ENCODE assay signal across 8 cellular contexts in the genomic region with DNA sequence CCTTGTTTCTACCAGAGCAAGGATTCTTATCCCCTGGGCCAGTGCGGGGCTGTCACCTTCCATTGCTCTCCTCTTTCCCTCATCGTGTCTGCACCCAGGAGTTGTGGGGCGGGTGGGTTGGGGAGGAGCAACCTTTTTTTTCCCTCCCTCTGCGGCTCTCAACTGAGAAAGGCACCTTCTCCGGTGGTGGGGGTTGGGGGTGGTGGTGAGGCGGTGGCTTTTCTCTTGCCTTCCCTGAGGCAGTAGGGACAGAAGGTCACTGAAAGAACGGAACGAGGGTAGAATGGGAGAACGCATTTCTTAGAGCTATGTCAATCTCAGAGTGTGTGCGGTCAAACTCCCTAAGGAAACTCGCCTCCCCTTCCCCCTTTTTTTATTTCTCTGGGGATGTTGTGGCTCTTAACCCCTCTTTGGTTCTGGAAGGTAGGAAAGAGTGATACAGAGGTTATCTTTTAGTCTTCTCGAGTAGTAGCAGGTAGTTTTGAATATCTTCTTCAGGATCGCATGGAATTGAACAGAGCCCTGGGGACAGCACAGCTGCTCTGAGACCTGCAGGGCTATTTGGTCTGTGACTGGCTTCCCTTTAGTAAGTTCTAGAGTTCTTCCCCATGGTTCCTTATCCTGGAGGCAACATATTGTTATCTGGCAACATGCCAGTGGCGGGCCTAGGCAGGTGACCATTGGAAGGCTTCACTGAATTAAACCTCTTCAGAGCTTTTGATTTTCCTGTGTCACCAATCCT. TPM values are rescaled to one million over a fixed set of nuclear protein-coding genes. Genes with fewer than 3 reads are reported as not detected.
DNase-seq lines count a peak whose midpoint lies in the region; ATAC-seq lines count a peak whose summit lies in the region.

No MANE protein-coding gene starts in this region.

- WGBS in ectodermal cell, 2 experiments, result 2 to 5% methylated on average over 9 to 14 of the region's 14 CpGs
- WGBS in mesodermal cell (ENCODE audit: insufficient coverage in 2 of 2), 2 experiments, result 0 to 4% methylated on average over 2 to 4 of the region's 14 CpGs

- H3K36me3 Mint-ChIP-seq in activated CD4-positive, alpha-beta memory T cell treated with anti-CD3 and anti-CD28 coated beads, Interleukin-2, amount 10 ng/mL, durations not matched to agents 7 days and 5 days (ENCODE audit: low read depth), result peaks cover 42% of the 10 kb centered on the region

- CTCF ChIA-PET in activated CD4-positive, alpha-beta memory T cell treated with anti-CD3 and anti-CD28 coated beads, Interleukin-2, amount 10 ng/mL, durations not matched to agents 7 days and 5 days (lab: Charles Lee), result interaction anchor here (1.6 kb wide), 1 partner anchor 15 kb away, joined by 3 read pairs; no protein-coding TSS in a partner anchor

- H3K9me3 ChIP-seq in ectodermal cell (ENCODE audit: control insufficient read depth, low read length) (no peaks in the 10 kb centered on the region), mesodermal cell (ENCODE audit: control insufficient read depth, low read length) (no peaks in the 10 kb centered on the region)

- H3K27ac Mint-ChIP-seq in activated CD4-positive, alpha-beta memory T cell treated with anti-CD3 and anti-CD28 coated beads, Interleukin-2, amount 10 ng/mL, durations not matched to agents 7 days and 5 days, result peak overlapping the region; percentile 99

- H3K4me3 ChIP-seq in ectodermal cell (ENCODE audit: insufficient read depth, low read depth, low read length) (peak overlapping the region; percentile 81), mesodermal cell (ENCODE audit: extremely low read depth, insufficient read depth, low read length, poor library complexity, severe bottlenecking) (peak overlapping the region; percentile 100)

- no peaks in the 10 kb centered on the region for H3K27me3 Mint-ChIP-seq in activated CD4-positive, alpha-beta memory T cell treated with anti-CD3 and anti-CD28 coated beads, Interleukin-2, amount 10 ng/mL, durations not matched to agents 7 days and 5 days

- H3K27ac ChIP-seq in ectodermal cell (ENCODE audit: insufficient read depth, low read depth, low read length, poor library complexity, severe bottlenecking) (peak overlapping the region; percentile 53), mesodermal cell (ENCODE audit: low read depth, low read length, severe bottlenecking) (peak overlapping the region; percentile 47)

- no peaks in the 10 kb centered on the region for H3K9me3 Mint-ChIP-seq in activated CD4-positive, alpha-beta memory T cell treated with anti-CD3 and anti-CD28 coated beads, Interleukin-2, amount 10 ng/mL, durations not matched to agents 7 days and 5 days

- no peaks in the 10 kb centered on the region for H3K27me3 ChIP-seq in ectodermal cell (ENCODE audit: control insufficient read depth, insufficient read depth, low read length, poor library complexity, severe bottlenecking)

- peak overlapping the region; percentile 89 for H3K4me3 Mint-ChIP-seq in activated CD4-positive, alpha-beta memory T cell treated with anti-CD3 and anti-CD28 coated beads, Interleukin-2, amount 10 ng/mL, durations not matched to agents 7 days and 5 days

- DNase-seq in NCI-H524 (lab: John Stamatoyannopoulos, UW), result peak; percentile 22 to 58
- no peak for DNase-seq in NCI-H524 treated with DMSO at 0.1 percent for 48 hours (lab: John Stamatoyannopoulos, UW)
- DNase-seq in NCI-H345 treated with DMSO at 0.1 percent for 48 hours (lab: John Stamatoyannopoulos, UW; ENCODE audit: unreplicated experiment), result peak; percentile 23
- peak; percentile 69 for DNase-seq in activated CD4-positive, alpha-beta memory T cell treated with anti-CD3 and anti-CD28 coated beads, Interleukin-2, amount 10 ng/mL, durations not matched to agents 7 days and 5 days
- peak; percentile 71 for DNase-seq in stimulated activated CD8-positive, alpha-beta memory T cell treated with anti-CD3 and anti-CD28 coated beads, Interleukin-4, amount 100 ng/mL, for 48 hours

- no peak for ATAC-seq in GM18861 (IDR thresholded peaks at IDR 0.05; ENCODE audit: unreplicated experiment)

- H3K4me1 ChIP-seq in ectodermal cell (ENCODE audit: control insufficient read depth, insufficient read depth, low read length), result peaks cover 19% of the 10 kb centered on the region
- no peaks in the 10 kb centered on the region for H3K4me1 ChIP-seq in mesodermal cell (ENCODE audit: control insufficient read depth, insufficient read depth, low read length, poor library complexity, severe bottlenecking)

- POLR2A ChIA-PET in activated CD4-positive, alpha-beta memory T cell treated with anti-CD3 and anti-CD28 coated beads, Interleukin-2, amount 10 ng/mL, durations not matched to agents 7 days and 5 days (lab: Charles Lee), result interaction anchor here (0.8 to 7.3 kb wide), 30 partner anchors 11 to 1277 kb away, joined by 3 to 98 read pairs (median 9); a partner anchor contains a TSS

- peaks cover 54% of the 10 kb centered on the region for H3K4me1 Mint-ChIP-seq in activated CD4-positive, alpha-beta memory T cell treated with anti-CD3 and anti-CD28 coated beads, Interleukin-2, amount 10 ng/mL, durations not matched to agents 7 days and 5 days

- H3K36me3 ChIP-seq in ectodermal cell (ENCODE audit: control insufficient read depth, insufficient read depth, low read length) (no peaks in the 10 kb centered on the region), mesodermal cell (ENCODE audit: control insufficient read depth, insufficient read depth, low read length) (peaks cover 32% of the 10 kb centered on the region)

RNA-seq across cellular contexts. Expression of a gene that starts 1.0 kb away (rescaled TPM):
- total RNA-seq in activated CD4-positive, alpha-beta memory T cell treated with anti-CD3 and anti-CD28 coated beads, Interleukin-2, amount 10 ng/mL, durations not matched to agents 7 days and 5 days, result 100 to 1,000 TPM; 156 to 163 TPM
- 191 TPM for polyA plus RNA-seq in ectodermal cell (2013, experiment 1 of 4)
- 213 TPM for polyA plus RNA-seq in ectodermal cell (2013, experiment 2 of 4)
- polyA plus RNA-seq in ectodermal cell (2013, experiment 3 of 4), result 137 TPM
- 152 TPM for polyA plus RNA-seq in ectodermal cell (2013, experiment 4 of 4)
- polyA plus RNA-seq in mesodermal cell (2013, experiment 1 of 2), result 224 TPM
- 226 TPM for polyA plus RNA-seq in mesodermal cell (2013, experiment 2 of 2)

RNA-seq across cellular contexts. Expression of a gene that starts 55.3 kb away (rescaled TPM):
- total RNA-seq in activated CD4-positive, alpha-beta memory T cell treated with anti-CD3 and anti-CD28 coated beads, Interleukin-2, amount 10 ng/mL, durations not matched to agents 7 days and 5 days, result 10 to 100 TPM; 20.0 to 24.4 TPM
- polyA plus RNA-seq in ectodermal cell (2013, experiment 1 of 4), result 57.5 TPM
- polyA plus RNA-seq in ectodermal cell (2013, experiment 2 of 4), result 64.7 TPM
- 46.7 TPM for polyA plus RNA-seq in ectodermal cell (2013, experiment 3 of 4)
- polyA plus RNA-seq in ectodermal cell (2013, experiment 4 of 4), result 51.6 TPM
- 46.3 TPM for polyA plus RNA-seq in mesodermal cell (2013, experiment 1 of 2)
- 47.5 TPM for polyA plus RNA-seq in mesodermal cell (2013, experiment 2 of 2)
